Comparison of ENCODE assay signal across 8 cellular contexts in the genomic region with DNA sequence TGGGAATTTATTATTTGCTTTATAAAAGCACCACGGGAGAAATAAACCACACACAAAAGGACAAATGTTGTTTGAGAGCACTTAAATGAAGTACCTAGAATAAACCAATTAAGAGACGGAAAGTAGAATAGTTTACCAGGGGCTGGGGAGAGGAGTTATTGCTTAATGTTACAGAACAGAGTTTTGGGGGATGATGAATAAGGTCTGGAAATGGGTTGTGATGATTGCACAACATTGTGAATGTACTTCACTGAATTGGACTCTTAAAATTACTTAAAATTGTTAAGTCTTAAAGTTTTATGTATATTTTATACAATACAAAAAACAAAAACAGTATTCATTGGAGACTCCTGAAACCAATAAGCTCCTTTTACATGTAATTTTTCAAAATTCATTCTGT. TPM values are rescaled to one million over a fixed set of nuclear protein-coding genes. Genes with fewer than 3 reads are reported as not detected.
DNase-seq lines count a peak whose midpoint lies in the region; ATAC-seq and TF ChIP-seq lines count a peak whose summit lies in the region.

No MANE protein-coding gene starts in this region.

- no peaks in the 10 kb centered on the region for H3K27me3 ChIP-seq in right atrium auricular region
- H3K27me3 ChIP-seq in adipocyte (replicated peaks; ENCODE audit: control insufficient read depth, insufficient read depth, low read length), result no peaks in the 10 kb centered on the region
- H3K27me3 ChIP-seq in right lobe of liver, result no peaks in the 10 kb centered on the region

- H3K4me1 ChIP-seq in right atrium auricular region (peaks cover 0 to 48% of the 10 kb centered on the region in 2 donors), adipocyte (ENCODE audit: control insufficient read depth, insufficient read depth, low read length) (peaks cover 37% of the 10 kb centered on the region), right lobe of liver (peaks cover 0 to 68% (median 14%) of the 10 kb centered on the region in 4 donors)

- H3K4me3 ChIP-seq in right atrium auricular region, result peak overlapping the region; percentile 90 to 99
- H3K4me3 ChIP-seq in adipocyte (ENCODE audit: low read length), result peak overlapping the region; percentile 98
- peak overlapping the region; percentile 89 to 100 (median 90) for H3K4me3 ChIP-seq in right lobe of liver

- TF ChIP-seq CTCF in right atrium auricular region (IDR thresholded peaks at IDR 0.05) (no peak), right lobe of liver (IDR thresholded peaks at IDR 0.05) (no peak)

- peak overlapping the region; percentile 95 to 96 for H3K27ac ChIP-seq in right atrium auricular region
- H3K27ac ChIP-seq in right lobe of liver, result peak overlapping the region; percentile 66 to 87 (median 79)

- H3K9ac ChIP-seq in adipocyte (ENCODE audit: low read length), result peak overlapping the region; percentile 97

- 19% methylated on average over 2 of the region's 2 CpGs for WGBS in right lobe of liver (ENCODE audit: insufficient coverage, low coverage, low lambda C conversion rate, missing lambda C conversion rate)

- H3K36me3 ChIP-seq in right atrium auricular region, result peaks cover 12% of the 10 kb centered on the region
- peaks cover 31% of the 10 kb centered on the region for H3K36me3 ChIP-seq in adipocyte (ENCODE audit: control insufficient read depth, insufficient read depth, low read length, severe bottlenecking)
- peaks cover 0 to 22% (median 0%) of the 10 kb centered on the region in 4 donors for H3K36me3 ChIP-seq in right lobe of liver

- TF ChIP-seq POLR2A in right lobe of liver (IDR thresholded peaks at IDR 0.05), result no peak

- H3K9me3 ChIP-seq in right atrium auricular region (no peaks in the 10 kb centered on the region), adipocyte (ENCODE audit: control insufficient read depth, low read length) (no peaks in the 10 kb centered on the region), right lobe of liver (no peaks in the 10 kb centered on the region)

- intact Hi-C loops in left cardiac atrium (cut with DNase I), result no loop called here
- intact Hi-C loops in right lobe of liver (cut with DNase I), result no loop called here

- DNase-seq in right atrium auricular region (ENCODE audit: low spot score) (no peak), left cardiac atrium (no peak), adipocyte (ENCODE audit: low read depth) (peak; percentile 87), right lobe of liver (no peak), HK-2 (ENCODE audit: unreplicated experiment) (no peak), inferior parietal cortex (ENCODE audit: extremely low spot score) (no peak), UCSD-AML1 (lab: John Stamatoyannopoulos, UW; ENCODE audit: unreplicated experiment) (no peak)

- ATAC-seq in left cardiac atrium (no peak), right lobe of liver (no peak), GM19467 (IDR thresholded peaks at IDR 0.05; ENCODE audit: unreplicated experiment) (no peak)

RNA-seq across cellular contexts. Expression of a gene that starts 1.5 kb away (rescaled TPM):
- total RNA-seq in right atrium auricular region (10 to 100 TPM; 11.8 to 15.1 TPM), left cardiac atrium (10 to 100 TPM; 17.5 to 34.0 TPM), right lobe of liver (10 to 100 TPM in 3 of 6 experiments, 1 to 10 TPM in 3; 4.8 to 14.5 (median 9.9) TPM)

RNA-seq across cellular contexts. Expression of a gene that starts 54.1 kb away (rescaled TPM):
- 1 to 10 TPM; 3.5 to 6.2 TPM for total RNA-seq in right atrium auricular region
- total RNA-seq in left cardiac atrium, result 1 to 10 TPM; 5.2 to 5.6 TPM
- 1 to 10 TPM; 2.0 to 3.4 (median 2.3) TPM for total RNA-seq in right lobe of liver
